ENCODE assay signal across 27 cellular contexts in genomic region chr3:32707026-32707370, GRCh38.
"Had no signal": no experiment of that assay in that cellular context is flagged by ENCODE, and none has a peak within 500 bp of the region (broad histone marks: within the 10 kb centered on the region; RNA-seq: fewer than 3 reads in every experiment).

No MANE protein-coding gene starts in this region.

- ATAC-seq: left colon, natural killer cell, right cardiac atrium, sciatic nerve had no signal

- H3K36me3 ChIP-seq: ovary had no signal

- H3K4me3 Mint-ChIP-seq: immature natural killer cell; mesothelial cell of epicardium; naive B cell; natural killer cell; nephron progenitor cell; neural progenitor cell; stimulated activated effector memory CD8-positive, alpha-beta T cell treated with anti-CD3 and anti-CD28 coated beads, Interleukin-12 subunit alpha, Interleukin-12 subunit beta, amount 100 ng/mL, for 72 hours; stimulated activated naive CD8-positive, alpha-beta T cell treated with anti-CD3 and anti-CD28 coated beads, Interleukin-15, amount 100 ng/mL, for 72 hours; type B pancreatic cell had no signal

- H3K27me3 ChIP-seq: neural progenitor cell, neutrophil, ovary, spleen, tibial nerve, vagina had no signal

- H3K4me3 ChIP-seq: left ventricle myocardium inferior, lung, neural progenitor cell, ovary, skin epidermis, spleen, tibial nerve, vagina had no signal

- H3K9me3 Mint-ChIP-seq: immature natural killer cell; mesothelial cell of epicardium; naive B cell; natural killer cell; nephron progenitor cell; neural progenitor cell; stimulated activated effector memory CD8-positive, alpha-beta T cell treated with anti-CD3 and anti-CD28 coated beads, Interleukin-12 subunit alpha, Interleukin-12 subunit beta, amount 100 ng/mL, for 72 hours; stimulated activated naive CD8-positive, alpha-beta T cell treated with anti-CD3 and anti-CD28 coated beads, Interleukin-15, amount 100 ng/mL, for 72 hours; type B pancreatic cell had no signal

- DNase-seq: hypothalamus; immature natural killer cell; kidney; left colon; left ventricle myocardium inferior; naive B cell; natural killer cell; nephron progenitor cell; occipital lobe; ovary; retina; right cardiac atrium; spleen; stimulated activated CD4-positive, alpha-beta T cell treated with anti-CD3 and anti-CD28 coated beads, Interleukin-4, amount 100 ng/mL, for 24 hours; stimulated activated naive CD8-positive, alpha-beta T cell treated with anti-CD3 and anti-CD28 coated beads, Interleukin-15, amount 100 ng/mL, for 72 hours; substantia nigra had no signal

- H3K27ac ChIP-seq: left ventricle myocardium inferior, neural progenitor cell, neutrophil, ovary, skin epidermis, tibial nerve, vagina had no signal

- H3K9ac ChIP-seq: neural progenitor cell had no signal

- H2AFZ ChIP-seq: neural progenitor cell had no signal

- H3K9me3 ChIP-seq: left ventricle myocardium inferior, neutrophil, ovary, spleen, tibial nerve, vagina had no signal

- H3K4me1 ChIP-seq: neural progenitor cell had no signal

- H3K27ac Mint-ChIP-seq: mesothelial cell of epicardium; naive B cell; nephron progenitor cell; neural progenitor cell; progenitor cell of endocrine pancreas; stimulated activated naive CD8-positive, alpha-beta T cell treated with anti-CD3 and anti-CD28 coated beads, Interleukin-15, amount 100 ng/mL, for 72 hours; type B pancreatic cell had no signal

- H3K27me3 Mint-ChIP-seq: naive B cell; progenitor cell of endocrine pancreas; stimulated activated naive CD8-positive, alpha-beta T cell treated with anti-CD3 and anti-CD28 coated beads, Interleukin-15, amount 100 ng/mL, for 72 hours; type B pancreatic cell had no signal

- H3K4me2 ChIP-seq: neural progenitor cell had no signal
